ENCODE assay signal across 9 cellular contexts in the genomic region with DNA sequence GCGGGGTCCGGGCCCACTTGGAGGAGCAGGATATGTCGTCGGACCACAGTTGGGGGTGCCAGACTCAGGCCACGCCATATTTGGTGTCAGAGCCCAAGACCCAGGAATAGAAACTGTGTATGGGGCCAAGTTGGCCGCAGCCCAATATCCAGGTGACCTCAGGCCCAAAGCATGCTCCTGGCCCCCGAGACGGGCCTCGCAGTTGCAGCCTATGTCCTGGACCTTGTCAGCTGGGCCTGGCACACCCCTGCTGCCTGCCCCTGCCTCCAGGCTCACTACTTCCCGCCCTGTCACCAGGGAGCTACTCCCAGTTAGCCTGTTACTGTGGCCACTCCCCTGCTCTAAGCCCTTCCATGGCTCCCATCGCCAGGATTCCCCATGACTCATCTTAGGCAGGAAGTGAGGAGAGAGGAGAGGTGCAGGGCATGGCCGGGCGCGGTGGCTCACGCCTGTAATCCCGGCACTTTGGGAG. TPM values are rescaled to one million over a fixed set of nuclear protein-coding genes. Genes with fewer than 3 reads are reported as not detected.
DNase-seq lines count a peak whose midpoint lies in the region; ATAC-seq and TF ChIP-seq lines count a peak whose summit lies in the region.
"Had no signal": no experiment of that assay in that cellular context is flagged by ENCODE, and none has a peak within 500 bp of the region (broad histone marks: within the 10 kb centered on the region; RNA-seq: fewer than 3 reads in every experiment).

No MANE protein-coding gene starts in this region.

- ATAC-seq in upper lobe of right lung (peak; percentile 67), T-helper 17 cell (no peak)

- TF ChIP-seq POLR2A in lower leg skin (IDR thresholded peaks at IDR 0.05) = no peak

- intact Hi-C loops in lower leg skin (cut with DNase I; ENCODE audit: low total_unique reads) (no loop called here), upper lobe of right lung (cut with DNase I) (no loop called here)

- WGBS in lower leg skin, 2 donors = 26 to 47% methylated on average over 10 to 16 of the region's 16 CpGs

- H3K36me3 Mint-ChIP-seq in T-helper 17 cell (ENCODE audit: low read depth) = no peaks in the 10 kb centered on the region

- H3K36me3 ChIP-seq in MG63 (peaks cover 17% of the 10 kb centered on the region), duodenal mucosa (ENCODE audit: control insufficient read depth in 1 of 2, insufficient read depth in 2 of 2, low read length in 2 of 2) (no peaks in the 10 kb centered on the region), upper lobe of right lung (peaks cover 11% of the 10 kb centered on the region)

- peaks cover 4% of the 10 kb centered on the region for H3K27me3 Mint-ChIP-seq in T-helper 17 cell

- peaks cover 4% of the 10 kb centered on the region for H3K4me1 Mint-ChIP-seq in T-helper 17 cell

- no peak overlapping the region for H3K27ac Mint-ChIP-seq in T-helper 17 cell

- H3K4me1 ChIP-seq in duodenal mucosa (ENCODE audit: control insufficient read depth in 1 of 2, insufficient read depth in 2 of 2, low read length in 2 of 2) = peaks cover 0 to 5% of the 10 kb centered on the region in 2 donors
- H3K4me1 ChIP-seq in upper lobe of right lung = peaks cover 14% of the 10 kb centered on the region

- H3K4me3 ChIP-seq in MG63 (no peak overlapping the region), duodenal mucosa (ENCODE audit: low read depth in 1 of 2, low read length in 2 of 2) (no peak overlapping the region), lower leg skin (ENCODE audit: low read depth, poor library complexity, severe bottlenecking) (no peak overlapping the region), upper lobe of right lung (no peak overlapping the region)

- peak; percentile 96 for DNase-seq in MG63
- peak; percentile 56 to 92 for DNase-seq in lower leg skin (ENCODE audit: low spot score in 2 of 2)
- DNase-seq in upper lobe of right lung = no peak
- DNase-seq in T-helper 17 cell = no peak
- no peak for DNase-seq in activated naive CD4-positive, alpha-beta T cell treated with anti-CD3 and anti-CD28 coated beads, Interleukin-2, amount 50 U/mL, for 16 hours
- no peak for DNase-seq in SKM-1 treated with dmso at 0.1 percent for 144 hours (lab: John Stamatoyannopoulos, UW; ENCODE audit: unreplicated experiment)
- DNase-seq in KG1 (lab: John Stamatoyannopoulos, UW) = no peak
- DNase-seq: activated T-cell treated with anti-CD3 and anti-CD28 coated beads for 4 hours had no signal

- H3K27ac ChIP-seq in duodenal mucosa (ENCODE audit: low read depth, low read length) = peak overlapping the region; percentile 42
- H3K27ac ChIP-seq in upper lobe of right lung = no peak overlapping the region

- no peak overlapping the region for H3K9ac ChIP-seq in duodenal mucosa (ENCODE audit: low read depth in 1 of 2, low read length in 2 of 2)

- H3K4me3 Mint-ChIP-seq in T-helper 17 cell = no peak overlapping the region

- TF ChIP-seq CTCF in lower leg skin (IDR thresholded peaks at IDR 0.05) = no peak
- TF ChIP-seq CTCF in upper lobe of right lung (IDR thresholded peaks at IDR 0.05) = no peak

- H3K27me3 ChIP-seq in MG63 = no peaks in the 10 kb centered on the region
- no peaks in the 10 kb centered on the region for H3K27me3 ChIP-seq in duodenal mucosa (ENCODE audit: control insufficient read depth in 1 of 2, insufficient read depth in 2 of 2, low read length in 2 of 2)
- H3K27me3 ChIP-seq in upper lobe of right lung = no peaks in the 10 kb centered on the region

- H3K9me3 ChIP-seq in MG63 (no peaks in the 10 kb centered on the region), duodenal mucosa (ENCODE audit: control insufficient read depth in 1 of 2, low read length in 2 of 2) (no peaks in the 10 kb centered on the region), upper lobe of right lung (no peaks in the 10 kb centered on the region), T-helper 17 cell (ENCODE audit: control insufficient read depth, low read length, poor library complexity, severe bottlenecking) (no peaks in the 10 kb centered on the region)

RNA-seq across cellular contexts. Expression of a gene that starts 23.1 kb away (rescaled TPM):
- total RNA-seq in MG63 (2014; rRNA removed; shearing (Covaris generic); ENCODE audit: low replicate concordance) = 9.1 and 17.9 TPM in 2 replicates
- total RNA-seq in lower leg skin = 10 to 100 TPM in 2 of 4 donors, 1 to 10 TPM in 2; 4.5 to 20.1 (median 10.9) TPM
- 25.7 TPM for total RNA-seq in upper lobe of right lung
- not detected for total RNA-seq in T-helper 17 cell

RNA-seq across cellular contexts. Expression of a gene that starts 48.4 kb away (rescaled TPM):
- 48.3 and 76.3 TPM in 2 replicates for total RNA-seq in MG63 (2014; rRNA removed; shearing (Covaris generic); ENCODE audit: low replicate concordance)
- total RNA-seq in lower leg skin (100 to 1,000 TPM; 122 to 182 (median 152) TPM), upper lobe of right lung (251 TPM), T-helper 17 cell (10 to 100 TPM; 44.8 to 80.7 TPM)

RNA-seq across cellular contexts. Expression of a gene that starts 57.2 kb away (rescaled TPM):
- not detected in 2 replicates for total RNA-seq in MG63 (2014; rRNA removed; shearing (Covaris generic); ENCODE audit: low replicate concordance)
- total RNA-seq in lower leg skin (under 1 TPM in 1 of 4 donors, not detected in 3; 0.94 TPM), upper lobe of right lung (1.0 TPM), T-helper 17 cell (1 to 10 TPM; 3.9 to 4.5 TPM)

Comparison
In these comparisons a context has a peak if more than half of its experiments do, and no peak if none do; other contexts are left out.
1. DNase-seq: peak in MG63 (single experiment) and lower leg skin (2 of 2); none in upper lobe of right lung (single experiment), T-helper 17 cell (0 of 3), activated naive CD4-positive, alpha-beta T cell treated with anti-CD3 and anti-CD28 coated beads, Interleukin-2, amount 50 U/mL, for 16 hours (single experiment), SKM-1 treated with dmso at 0.1 percent for 144 hours (single experiment) and KG1 (single experiment).